ENCODE assay signal across 14 cellular contexts in the genomic region with DNA sequence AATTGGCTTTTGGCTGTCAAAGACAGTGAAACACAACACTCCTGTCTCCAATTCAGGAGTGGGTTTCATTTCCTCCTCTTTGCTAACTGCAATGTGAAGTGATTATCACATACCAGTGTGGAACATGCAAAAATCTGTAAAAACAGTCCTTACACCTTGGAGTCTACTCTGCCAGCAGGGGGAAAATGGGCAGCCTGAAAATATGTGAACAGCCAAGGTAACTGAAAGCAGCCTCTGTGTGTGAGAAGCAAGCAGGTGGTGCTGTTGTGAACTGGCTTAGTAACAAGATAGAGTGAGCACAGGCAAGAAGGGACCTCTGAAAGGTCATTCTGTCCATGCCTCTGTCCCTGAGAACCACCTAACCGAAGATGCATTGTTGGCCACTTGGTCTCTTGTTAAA. TPM values are rescaled to one million over a fixed set of nuclear protein-coding genes. Genes with fewer than 3 reads are reported as not detected.
DNase-seq lines count a peak whose midpoint lies in the region; ATAC-seq, FAIRE-seq and TF ChIP-seq lines count a peak whose summit lies in the region.
"Had no signal": no experiment of that assay in that cellular context is flagged by ENCODE, and none has a peak within 500 bp of the region (broad histone marks: within the 10 kb centered on the region; RNA-seq: fewer than 3 reads in every experiment).

No MANE protein-coding gene starts in this region.

- no peaks in the 10 kb centered on the region for H3K4me1 Mint-ChIP-seq in MCF 10A (ENCODE audit: insufficient read depth, unreplicated experiment)

- no peaks in the 10 kb centered on the region for H3K9me3 Mint-ChIP-seq in MCF 10A (ENCODE audit: unreplicated experiment)
- H3K9me3 Mint-ChIP-seq: activated CD4-positive, alpha-beta T cell treated with anti-CD3 and anti-CD28 coated beads, Interleukin-2, amount 10 ng/mL, durations not matched to agents 7 days and 5 days had no signal

- no peak overlapping the region for H3K27ac Mint-ChIP-seq in MCF 10A (ENCODE audit: low read depth, unreplicated experiment)
- H3K27ac Mint-ChIP-seq: activated CD4-positive, alpha-beta T cell treated with anti-CD3 and anti-CD28 coated beads, Interleukin-2, amount 10 ng/mL, durations not matched to agents 7 days and 5 days had no signal

- TF ChIP-seq CTCF in MCF 10A (IDR thresholded peaks at IDR 0.05; ENCODE audit: unreplicated experiment) (peak; percentile 29), breast epithelium (IDR thresholded peaks at IDR 0.05) (no peak)

- H3K27ac ChIP-seq in breast epithelium (no peak overlapping the region), substantia nigra (ENCODE audit: low read depth, low read length, poor library complexity, severe bottlenecking) (no peak overlapping the region)
- H3K27ac ChIP-seq: BLaER1 treated with 17β-estradiol and CSF1 and Interleukin-3, amounts not matched to agents 10 nM and 100 nM; colonic mucosa had no signal

- H3K27me3 Mint-ChIP-seq in MCF 10A (ENCODE audit: insufficient read depth, unreplicated experiment): peaks cover 32% of the 10 kb centered on the region

- BruUV-seq in MCF 10A (replicated peaks; lab: Mats Ljungman, UMichigan): no TSS peak

- intact Hi-C loops in MCF 10A (cut with micrococcal nuclease) (no loop called here), breast epithelium (cut with DNase I; ENCODE audit: low total_unique reads) (no loop called here)

- H3K36me3 Mint-ChIP-seq in MCF 10A (ENCODE audit: insufficient read depth, unreplicated experiment): no peaks in the 10 kb centered on the region

- H3K4me3 Mint-ChIP-seq in MCF 10A (ENCODE audit: unreplicated experiment): no peak overlapping the region
- H3K4me3 Mint-ChIP-seq: activated CD4-positive, alpha-beta T cell treated with anti-CD3 and anti-CD28 coated beads, Interleukin-2, amount 10 ng/mL, durations not matched to agents 7 days and 5 days had no signal

- no peaks in the 10 kb centered on the region for H3K36me3 ChIP-seq in breast epithelium
- H3K36me3 ChIP-seq: BLaER1 treated with 17β-estradiol and CSF1 and Interleukin-3, amounts not matched to agents 10 nM and 100 nM; colonic mucosa had no signal

- DNase-seq in MCF 10A (ENCODE audit: unreplicated experiment) (peak; percentile 29), breast epithelium (ENCODE audit: low spot score in 2 of 2) (no peak), NCI-H526 (lab: John Stamatoyannopoulos, UW) (peak; percentile 11 to 72), cerebellar cortex (ENCODE audit: low spot score) (peak; percentile 70), urothelium cell line (ENCODE audit: low spot score) (peak; percentile 52), substantia nigra (lab: John Stamatoyannopoulos, UW) (no peak)
- DNase-seq in stimulated activated CD4-positive, alpha-beta T cell treated with anti-CD3 and anti-CD28 coated beads, Interleukin-4, amount 100 ng/mL, for 1 hour: no peak
- DNase-seq: activated CD4-positive, alpha-beta T cell treated with anti-CD3 and anti-CD28 coated beads, Interleukin-2, amount 10 ng/mL, durations not matched to agents 7 days and 5 days; activated naive CD4-positive, alpha-beta T cell; colonic mucosa; Right ventricle myocardium superior had no signal

- H3K27me3 ChIP-seq in breast epithelium: peaks cover 5 to 40% of the 10 kb centered on the region in 2 donors

- H3K4me1 ChIP-seq in breast epithelium: no peaks in the 10 kb centered on the region
- H3K4me1 ChIP-seq: colonic mucosa had no signal

- no peak for FAIRE-seq in urothelium cell line (lab: Jason Lieb, UNC)
- FAIRE-seq: frontal cortex had no signal

- CTCF ChIA-PET in MCF 10A (lab: Yijun Ruan, JAX): interaction anchor here (0.6 to 2.2 kb wide), 9 partner anchors 10 to 423 kb away, joined by 3 to 10 read pairs (median 3); no protein-coding TSS in a partner anchor

- no peak for ATAC-seq in HG03457 (IDR thresholded peaks at IDR 0.05; ENCODE audit: unreplicated experiment)

- POLR2A ChIA-PET in MCF 10A (lab: Yijun Ruan, JAX): interaction anchor here (1.7 kb wide), 1 partner anchor 8 kb away, joined by 5 read pairs; no protein-coding TSS in a partner anchor

- no peak for TF ChIP-seq POLR2A in breast epithelium (IDR thresholded peaks at IDR 0.05)

- H3K9me3 ChIP-seq in breast epithelium: no peaks in the 10 kb centered on the region
- H3K9me3 ChIP-seq: BLaER1 treated with 17β-estradiol and CSF1 and Interleukin-3, amounts not matched to agents 10 nM and 100 nM; colonic mucosa had no signal

- no peak overlapping the region for H3K4me3 ChIP-seq in breast epithelium
- H3K4me3 ChIP-seq: BLaER1 treated with 17β-estradiol and CSF1 and Interleukin-3, amounts not matched to agents 10 nM and 100 nM; colonic mucosa had no signal

RNA-seq across cellular contexts. Expression of a gene that starts 6.0 kb away (rescaled TPM):
- 0.05 and 0.54 TPM in 2 replicates for total RNA-seq in MCF 10A (2022)
- total RNA-seq in breast epithelium: not detected
- total RNA-seq: activated CD4-positive, alpha-beta T cell treated with anti-CD3 and anti-CD28 coated beads, Interleukin-2, amount 10 ng/mL, durations not matched to agents 7 days and 5 days; colonic mucosa; Right ventricle myocardium superior had no signal

Comparison
In these comparisons a context has a peak if more than half of its experiments do, and no peak if none do; other contexts are left out.
1. DNase-seq: peak in MCF 10A (single experiment), NCI-H526 (2 of 2), cerebellar cortex (single experiment) and urothelium cell line (single experiment); none in breast epithelium (0 of 2), stimulated activated CD4-positive, alpha-beta T cell treated with anti-CD3 and anti-CD28 coated beads, Interleukin-4, amount 100 ng/mL, for 1 hour (single experiment) and substantia nigra (0 of 49).